ENCODE assay signal across 9 cellular contexts in the genomic region with DNA sequence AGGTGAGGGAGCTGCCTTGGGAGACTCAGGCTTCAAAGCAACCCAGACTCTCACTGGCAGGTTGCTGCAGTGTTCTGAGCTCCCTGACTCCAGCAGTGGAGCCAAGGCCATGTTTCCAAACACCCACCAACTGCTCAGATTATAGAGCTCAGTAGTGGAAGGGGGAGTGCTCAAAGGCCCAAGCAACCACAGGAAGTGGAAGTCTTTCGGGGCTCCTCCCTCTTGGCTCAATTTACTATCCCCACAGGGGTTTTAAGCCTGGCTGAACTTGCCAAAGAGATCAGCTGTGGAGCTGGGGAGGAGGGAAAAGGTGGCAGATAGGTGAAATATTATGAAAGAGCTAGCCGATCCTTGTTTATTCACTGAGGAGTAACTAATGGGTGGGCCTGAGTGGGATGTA.
A peak's percentile ranks its signal among the peaks of the same experiment; 100 is the strongest.
DNase-seq lines count a peak whose midpoint lies in the region; ATAC-seq lines count a peak whose summit lies in the region.
"Had no signal": no experiment of that assay in that cellular context is flagged by ENCODE, and none has a peak within 500 bp of the region (broad histone marks: within the 10 kb centered on the region; RNA-seq: fewer than 3 reads in every experiment).

No MANE protein-coding gene starts in this region.

- intact Hi-C loops in posterior vena cava (cut with DNase I), result no loop called here

- ATAC-seq in GM21576 (IDR thresholded peaks at IDR 0.05; ENCODE audit: unreplicated experiment), result peak; percentile 67

- DNase-seq in AML-193 (lab: John Stamatoyannopoulos, UW) (peak; percentile 2 to 11), NCI-H2171 treated with DMSO at 0.1 percent for 48 hours (lab: John Stamatoyannopoulos, UW) (peak; percentile 92), epithelial cell of prostate (ENCODE audit: low read depth, low spot score) (no peak), Ammon's horn (ENCODE audit: low spot score) (no peak), NCI-H146 treated with DMSO at 0.1 percent for 48 hours (lab: John Stamatoyannopoulos, UW; ENCODE audit: unreplicated experiment) (no peak), posterior vena cava (ENCODE audit: low spot score) (no peak)
- no peak for DNase-seq in effector CD8-positive, alpha-beta T cell (lab: John Stamatoyannopoulos, UW)

- H3K27ac ChIP-seq in epithelial cell of prostate, result peak overlapping the region; percentile 74
- H3K27ac ChIP-seq: neutrophil had no signal

Comparison
In these comparisons a context has a peak if more than half of its experiments do, and no peak if none do; other contexts are left out.
1. DNase-seq: peak in AML-193 (2 of 2) and NCI-H2171 treated with DMSO at 0.1 percent for 48 hours (single experiment); none in epithelial cell of prostate (single experiment), effector CD8-positive, alpha-beta T cell (single experiment), Ammon's horn (single experiment), NCI-H146 treated with DMSO at 0.1 percent for 48 hours (single experiment) and posterior vena cava (single experiment).